ENCODE assay signal across 9 cellular contexts in genomic region chr11:67420147-67420645, GRCh38. TPM values are rescaled to one million over a fixed set of nuclear protein-coding genes. Genes with fewer than 3 reads are reported as not detected.
DNase-seq lines count a peak whose midpoint lies in the region; ATAC-seq and TF ChIP-seq lines count a peak whose summit lies in the region.
"Had no signal": no experiment of that assay in that cellular context is flagged by ENCODE, and none has a peak within 500 bp of the region (broad histone marks: within the 10 kb centered on the region; RNA-seq: fewer than 3 reads in every experiment).

No MANE protein-coding gene starts in this region.

- WGBS in HUES64, result 43% methylated on average over 15 of the region's 15 CpGs

- H3K4me3 ChIP-seq in HUES64 (ENCODE audit: low read length) (peak overlapping the region; percentile 72), iPS-20b (ENCODE audit: low read length) (peak overlapping the region; percentile 63)

- CTCF ChIA-PET in GM10248 (lab: Yijun Ruan, JAX), result interaction anchor here (1.0 to 5.7 kb wide), 7 partner anchors 9 to 85 kb away, joined by 3 to 50 read pairs (median 4); partner anchors contain the start of genes PITPNM1, PPP1CA and TBC1D10C

- DNase-seq in activated T-cell treated with anti-CD3 and anti-CD28 coated beads, Interleukin-2, amount 50 U/mL, for 72 hours, result no peak
- peak; percentile 17 for DNase-seq in stimulated activated naive CD8-positive, alpha-beta T cell treated with anti-CD3 and anti-CD28 coated beads, Interleukin-15, Interleukin-2, amounts not matched to agents 100 U/mL and 50 U/mL, for 24 hours
- DNase-seq in UCSD-AML1 (lab: John Stamatoyannopoulos, UW; ENCODE audit: unreplicated experiment) (no peak), GM03348 (ENCODE audit: low spot score) (no peak), GM10248 (ENCODE audit: extremely low spot score) (no peak), NCI-H345 (lab: John Stamatoyannopoulos, UW) (no peak)

- no peak overlapping the region for H3K27ac Mint-ChIP-seq in activated T-cell treated with anti-CD3 and anti-CD28 coated beads, Interleukin-2, amount 50 U/mL, for 72 hours

- no peaks in the 10 kb centered on the region for H3K9me3 Mint-ChIP-seq in activated T-cell treated with anti-CD3 and anti-CD28 coated beads, Interleukin-2, amount 50 U/mL, for 72 hours

- H3K9ac ChIP-seq in HUES64 (ENCODE audit: low read depth, low read length), result peak overlapping the region; percentile 82
- H3K9ac ChIP-seq in iPS-20b (ENCODE audit: low read depth, low read length), result peak overlapping the region; percentile 21; the same call in 1 of the 2 replicates

- ATAC-seq in activated T-cell treated with anti-CD3 and anti-CD28 coated beads, Interleukin-2, amount 50 U/mL, for 72 hours (replicated peaks in 1 of 2), result no peak
- no peak for ATAC-seq in stimulated activated naive CD8-positive, alpha-beta T cell treated with anti-CD3 and anti-CD28 coated beads, Interleukin-15, Interleukin-2, amounts not matched to agents 100 U/mL and 50 U/mL, for 24 hours

- no peaks in the 10 kb centered on the region for H3K36me3 Mint-ChIP-seq in activated T-cell treated with anti-CD3 and anti-CD28 coated beads, Interleukin-2, amount 50 U/mL, for 72 hours (ENCODE audit: insufficient read depth in 2 of 2)

- no peaks in the 10 kb centered on the region for H3K27me3 Mint-ChIP-seq in activated T-cell treated with anti-CD3 and anti-CD28 coated beads, Interleukin-2, amount 50 U/mL, for 72 hours (ENCODE audit: low read depth)

- H3K36me3 ChIP-seq in HUES64 (ENCODE audit: insufficient read depth, low read length) (no peaks in the 10 kb centered on the region), iPS-20b (ENCODE audit: insufficient read depth, low read depth, low read length) (no peaks in the 10 kb centered on the region)

- peak overlapping the region; percentile 86 to 88 for H3K4me3 Mint-ChIP-seq in activated T-cell treated with anti-CD3 and anti-CD28 coated beads, Interleukin-2, amount 50 U/mL, for 72 hours

- H3K27me3 ChIP-seq in HUES64 (ENCODE audit: insufficient read depth, low read length) (peaks cover 14% of the 10 kb centered on the region), iPS-20b (ENCODE audit: insufficient read depth, low read length) (peaks cover 18% of the 10 kb centered on the region)

- H3K27ac ChIP-seq in HUES64 (ENCODE audit: low read depth, low read length) (no peak overlapping the region), iPS-20b (ENCODE audit: low read length) (no peak overlapping the region)

- H3K9me3 ChIP-seq in HUES64 (ENCODE audit: insufficient read depth, low read depth, low read length) (no peaks in the 10 kb centered on the region), iPS-20b (ENCODE audit: insufficient read depth, low read depth, low read length) (no peaks in the 10 kb centered on the region)

- H3K4me1 ChIP-seq in HUES64 (ENCODE audit: insufficient read depth, low read length) (0 out of 2 replicates have a peak, but pooled peaks cover 7% of the 10 kb centered on the region), iPS-20b (ENCODE audit: insufficient read depth, low read length) (0 out of 2 replicates have a peak, but pooled peaks cover 3% of the 10 kb centered on the region)

- no peak for TF ChIP-seq CTCF in GM10248 (IDR thresholded peaks at IDR 0.05; ENCODE audit: control extremely low read depth, extremely low read depth, low read depth, missing control alignments)

- POLR2A ChIA-PET in GM10248 (lab: Yijun Ruan, JAX), result interaction anchor here (0.9 kb wide), 1 partner anchor 19 kb away, joined by 4 read pairs; the partner anchor contains the start of gene PPP1CA

- H3K4me1 Mint-ChIP-seq in activated T-cell treated with anti-CD3 and anti-CD28 coated beads, Interleukin-2, amount 50 U/mL, for 72 hours (ENCODE audit: low read depth), result peaks cover 56% of the 10 kb centered on the region

RNA-seq across cellular contexts. Expression of gene CARNS1, which starts 4.7 kb away (rescaled TPM):
- polyA plus RNA-seq in HUES64 (2013, experiment 1 of 2), result 0.25 TPM
- polyA plus RNA-seq in HUES64 (2013, experiment 2 of 2), result 0.19 TPM
- total RNA-seq in activated T-cell treated with anti-CD3 and anti-CD28 coated beads, Interleukin-2, amount 50 U/mL, for 72 hours, result 1 to 10 TPM; 3.8 to 5.0 TPM

RNA-seq across cellular contexts. Expression of gene RPS6KB2, which starts 8.1 kb away (rescaled TPM):
- 36.4 TPM for polyA plus RNA-seq in HUES64 (2013, experiment 1 of 2)
- 36.1 TPM for polyA plus RNA-seq in HUES64 (2013, experiment 2 of 2)
- total RNA-seq in activated T-cell treated with anti-CD3 and anti-CD28 coated beads, Interleukin-2, amount 50 U/mL, for 72 hours, result 10 to 100 TPM; 55.0 to 56.1 TPM

RNA-seq across cellular contexts. Expression of gene TBC1D10C, which starts 16.3 kb away (rescaled TPM):
- polyA plus RNA-seq in HUES64 (2013, experiment 1 of 2), result 0.90 TPM
- 1.6 TPM for polyA plus RNA-seq in HUES64 (2013, experiment 2 of 2)
- total RNA-seq in activated T-cell treated with anti-CD3 and anti-CD28 coated beads, Interleukin-2, amount 50 U/mL, for 72 hours, result 100 to 1,000 TPM in 1 of 2 donors, 10 to 100 TPM in 1; 93.3 to 120 TPM
- total RNA-seq: LHCN-M2 had no signal

RNA-seq across cellular contexts. Expression of gene PTPRCAP, which starts 17.3 kb away (rescaled TPM):
- polyA plus RNA-seq in HUES64 (2013, experiment 1 of 2), result 0.75 TPM
- polyA plus RNA-seq in HUES64 (2013, experiment 2 of 2), result 0.95 TPM
- 100 to 1,000 TPM in 1 of 2 donors, 10 to 100 TPM in 1; 94.5 to 119 TPM for total RNA-seq in activated T-cell treated with anti-CD3 and anti-CD28 coated beads, Interleukin-2, amount 50 U/mL, for 72 hours

RNA-seq across cellular contexts. Expression of gene PPP1CA, which starts 18.5 kb away (rescaled TPM):
- 198 TPM for polyA plus RNA-seq in HUES64 (2013, experiment 1 of 2)
- polyA plus RNA-seq in HUES64 (2013, experiment 2 of 2), result 197 TPM
- total RNA-seq in activated T-cell treated with anti-CD3 and anti-CD28 coated beads, Interleukin-2, amount 50 U/mL, for 72 hours, result 100 to 1,000 TPM; 211 to 244 TPM
